Comparison of ENCODE assay signal across 17 cellular contexts in the genomic region with DNA sequence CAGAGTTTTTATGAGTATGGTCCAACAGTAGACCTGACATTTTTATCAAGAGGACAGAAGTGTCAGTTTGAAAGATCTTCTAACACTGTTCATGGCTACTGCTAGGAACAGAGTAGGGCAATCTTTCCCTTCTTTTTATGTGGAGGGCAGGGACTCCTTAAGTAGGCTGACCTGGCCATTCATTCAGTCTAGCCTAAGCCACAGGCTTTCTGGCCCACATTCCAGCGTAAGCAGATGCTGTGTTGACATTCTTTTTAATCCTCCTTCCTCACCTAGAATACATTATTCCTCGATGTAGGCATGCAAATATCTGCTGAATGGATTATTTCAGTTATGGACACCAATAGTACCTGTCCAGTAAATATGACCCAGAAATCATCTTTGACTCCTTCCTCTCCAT.
DNase-seq lines count a peak whose midpoint lies in the region; ATAC-seq, FAIRE-seq and TF ChIP-seq lines count a peak whose summit lies in the region.
"Had no signal": no experiment of that assay in that cellular context is flagged by ENCODE, and none has a peak within 500 bp of the region (broad histone marks: within the 10 kb centered on the region; RNA-seq: fewer than 3 reads in every experiment).

No MANE protein-coding gene starts in this region.

- no peak for TF ChIP-seq POLR2A in H1 (IDR thresholded peaks at IDR 0.05; ENCODE audit: control extremely low read depth in 1 of 2, low read depth in 2 of 2, low read length in 2 of 2)

- 87% methylated on average over 2 of the region's 2 CpGs; no CpG with 5 or more reads in 1 of the 2 experiments for WGBS in H1 (ENCODE audit: extremely low coverage in 1 of 2, insufficient coverage in 1 of 2, insufficient read length in 1 of 2, insufficient replicate concordance in 2 of 2, low coverage in 1 of 2, low lambda C conversion rate in 2 of 2, missing lambda C conversion rate in 1 of 2), 2 experiments
- no CpG with 5 or more reads among the region's 2 CpGs for WGBS in neuronal stem cell (ENCODE audit: extremely low coverage in 2 of 2, insufficient read length in 2 of 2, insufficient replicate concordance in 1 of 2), 2 donors

- no peaks in the 10 kb centered on the region for H3K23me2 ChIP-seq in H1 (ENCODE audit: low read depth, low read length)

- no peak overlapping the region for H3K18ac ChIP-seq in H1 (ENCODE audit: extremely low read depth, low read length)
- H3K18ac ChIP-seq in neuronal stem cell (ENCODE audit: low read length) = no peak overlapping the region

- H3K4me3 ChIP-seq in H1 (ENCODE audit: extremely low read depth in 1 of 4, insufficient read depth in 2 of 4, low read depth in 3 of 4, low read length in 4 of 4) = no peak overlapping the region
- no peak overlapping the region for H3K4me3 ChIP-seq in neuronal stem cell (ENCODE audit: low read length in 2 of 2)
- no peak overlapping the region for H3K4me3 ChIP-seq in right atrium auricular region

- H2AK5ac ChIP-seq in H1 (ENCODE audit: low read depth, low read length) (no peak overlapping the region), neuronal stem cell (ENCODE audit: low read depth, low read length) (no peak overlapping the region)

- H3K9me3 ChIP-seq in H1 (ENCODE audit: insufficient read depth in 2 of 2, low read depth in 1 of 2, low read length in 1 of 2) (no peaks in the 10 kb centered on the region), neuronal stem cell (replicated peaks in 1 of 2; ENCODE audit: control insufficient read depth in 2 of 2, insufficient read depth in 1 of 2, low read depth in 1 of 2, low read length in 2 of 2) (no peaks in the 10 kb centered on the region), right atrium auricular region (no peaks in the 10 kb centered on the region)

- no peak for FAIRE-seq in H1 (lab: Jason Lieb, UNC)
- FAIRE-seq: GM12891, GM18507 had no signal

- H2AFZ ChIP-seq in H1 (ENCODE audit: low read length) = no peak overlapping the region
- H2AFZ ChIP-seq in neuronal stem cell (ENCODE audit: low read length) = no peak overlapping the region

- POLR2A ChIA-PET in H1 (lab: Charles Lee; ENCODE audit: partially characterized antibody) = no interaction called here

- H3K4me1 ChIP-seq in H1 (replicated peaks in 1 of 4; ENCODE audit: control insufficient read depth in 3 of 4, insufficient read depth in 4 of 4, low read length in 3 of 4) (no peaks in the 10 kb centered on the region), neuronal stem cell (ENCODE audit: control insufficient read depth in 2 of 2, insufficient read depth in 1 of 2, low read depth in 1 of 2, low read length in 2 of 2) (peaks cover 0 to 2% of the 10 kb centered on the region in 2 donors), foreskin keratinocyte (no peaks in the 10 kb centered on the region), right atrium auricular region (no peaks in the 10 kb centered on the region)

- H3K23ac ChIP-seq in H1 (ENCODE audit: insufficient read length) = no peak overlapping the region
- no peak overlapping the region for H3K23ac ChIP-seq in neuronal stem cell (ENCODE audit: low read depth, low read length, poor library complexity)

- TF ChIP-seq EP300 in H1 (IDR thresholded peaks at IDR 0.05; ENCODE audit: borderline replicate concordance in 1 of 2, low read depth in 2 of 2, low read length in 2 of 2) = no peak

- H4K8ac ChIP-seq in H1 (ENCODE audit: extremely low read depth, insufficient read depth, low read length) = no peak overlapping the region
- H4K8ac ChIP-seq in neuronal stem cell (ENCODE audit: low read depth, low read length) = no peak overlapping the region

- no peak for TF ChIP-seq RAD21 in H1 (IDR thresholded peaks at IDR 0.05 in 1 of 2, conservative IDR thresholded peaks at IDR 0.05 in 1 of 2; ENCODE audit: low read depth in 2 of 2, low read length in 2 of 2)

- H4K5ac ChIP-seq in H1 (ENCODE audit: insufficient read length, low read depth, low read length) = no peak overlapping the region

- H4K91ac ChIP-seq in H1 (replicated peaks; ENCODE audit: insufficient read length, low read length) = no peak overlapping the region
- H4K91ac ChIP-seq in neuronal stem cell (ENCODE audit: low read depth, low read length, poor library complexity) = no peak overlapping the region

- H3K9ac ChIP-seq in H1 (replicated peaks in 1 of 4; ENCODE audit: extremely low read depth in 1 of 4, low read depth in 3 of 4, low read length in 3 of 4) (no peak overlapping the region), neuronal stem cell (ENCODE audit: low read depth, low read length, poor library complexity) (no peak overlapping the region)

- DNase-seq in NCI-H526 (lab: John Stamatoyannopoulos, UW) = peak; percentile 16 to 52
- no peak for DNase-seq in H1 (ENCODE audit: low read depth in 1 of 2, low spot score in 2 of 2)
- peak; percentile 15 for DNase-seq in neuronal stem cell (ENCODE audit: low spot score)
- DNase-seq in foreskin keratinocyte = no peak
- no peak for DNase-seq in right atrium auricular region (ENCODE audit: low spot score)
- DNase-seq: C1 segment of cervical spinal cord; Calu3; CD4-positive, alpha-beta memory T cell; COR-L47; DMS53; DMS79 treated with DMSO at 0.1 percent for 48 hours; GF-D8; H9 had no signal

- H3K36me3 ChIP-seq in H1 (ENCODE audit: control insufficient read depth in 2 of 4, insufficient read depth in 4 of 4, low read length in 3 of 4) (no peaks in the 10 kb centered on the region), neuronal stem cell (replicated peaks in 1 of 2; ENCODE audit: control insufficient read depth in 2 of 2, insufficient read depth in 2 of 2, low read length in 2 of 2) (no peaks in the 10 kb centered on the region), right atrium auricular region (no peaks in the 10 kb centered on the region)

- H2BK15ac ChIP-seq in H1 (ENCODE audit: low read length) = no peak overlapping the region
- no peak overlapping the region for H2BK15ac ChIP-seq in neuronal stem cell (ENCODE audit: low read length)

- H3K27ac ChIP-seq in H1 (ENCODE audit: low read depth, low read length) (no peak overlapping the region), neuronal stem cell (replicated peaks; ENCODE audit: low read length) (no peak overlapping the region), foreskin keratinocyte (no peak overlapping the region), right atrium auricular region (no peak overlapping the region)

- H2BK5ac ChIP-seq in H1 (ENCODE audit: low read depth, low read length) (no peak overlapping the region), neuronal stem cell (ENCODE audit: low read length) (no peak overlapping the region)

- no peak overlapping the region for H3K56ac ChIP-seq in H1 (replicated peaks; ENCODE audit: insufficient read length, low read depth, low read length)

- TF ChIP-seq CTCF in H1 (IDR thresholded peaks at IDR 0.05; ENCODE audit: control extremely low read depth in 1 of 3, insufficient read depth in 1 of 3, low read depth in 1 of 3, low read length in 3 of 3) = no peak
- no peak for TF ChIP-seq CTCF in foreskin keratinocyte (conservative IDR thresholded peaks at IDR 0.05)
- TF ChIP-seq CTCF in right atrium auricular region (IDR thresholded peaks at IDR 0.05) = no peak

- H3K79me1 ChIP-seq in H1 (ENCODE audit: low read depth, low read length) (no peaks in the 10 kb centered on the region), neuronal stem cell (ENCODE audit: low read depth, low read length) (no peaks in the 10 kb centered on the region)

- no peak for ATAC-seq in GM18519 (IDR thresholded peaks at IDR 0.05; ENCODE audit: low FRiP score, unreplicated experiment)
- no peak for ATAC-seq in foreskin keratinocyte
- ATAC-seq: HCT116 had no signal

- H3K14ac ChIP-seq in H1 (ENCODE audit: insufficient read length) (no peak overlapping the region), neuronal stem cell (ENCODE audit: low read length) (no peak overlapping the region)

- H3K4me2 ChIP-seq in H1 (ENCODE audit: insufficient read depth in 1 of 2, low read depth in 2 of 2, low read length in 2 of 2) = no peak overlapping the region
- no peak overlapping the region for H3K4me2 ChIP-seq in neuronal stem cell (ENCODE audit: insufficient read depth, low read length, poor library complexity, severe bottlenecking)

- H2BK120ac ChIP-seq in H1 (replicated peaks; ENCODE audit: low read depth, low read length) (no peak overlapping the region), neuronal stem cell (ENCODE audit: low read depth, low read length) (no peak overlapping the region)

- no peak overlapping the region for H3K4ac ChIP-seq in H1 (replicated peaks; ENCODE audit: insufficient read length, low read depth, low read length)
- H3K4ac ChIP-seq in neuronal stem cell (ENCODE audit: low read length) = no peak overlapping the region

- H4K20me1 ChIP-seq in H1 (replicated peaks in 1 of 2; ENCODE audit: control insufficient read depth in 1 of 2, insufficient read depth in 2 of 2, low read length in 2 of 2) = no peaks in the 10 kb centered on the region

- no peak overlapping the region for H2BK20ac ChIP-seq in H1 (ENCODE audit: low read length)

- H2BK12ac ChIP-seq in H1 (ENCODE audit: low read depth, low read length) = no peak overlapping the region
- H2BK12ac ChIP-seq in neuronal stem cell (ENCODE audit: low read length) = no peak overlapping the region

- H3K27me3 ChIP-seq in H1 (replicated peaks in 1 of 4; ENCODE audit: control insufficient read depth in 3 of 4, extremely low read depth in 1 of 4, insufficient read depth in 3 of 4, low read length in 3 of 4) (no peaks in the 10 kb centered on the region), neuronal stem cell (ENCODE audit: control insufficient read depth in 3 of 3, insufficient read depth in 3 of 3, low read depth in 1 of 3, low read length in 3 of 3) (no peaks in the 10 kb centered on the region), foreskin keratinocyte (no peaks in the 10 kb centered on the region), right atrium auricular region (no peaks in the 10 kb centered on the region)

- H3K79me2 ChIP-seq in H1 (ENCODE audit: control insufficient read depth in 1 of 2, insufficient read depth in 2 of 2, low read length in 2 of 2) = no peaks in the 10 kb centered on the region

- CTCF ChIA-PET in H1 (lab: Charles Lee; ENCODE audit: partially characterized antibody) = no interaction called here

TF ChIP-seq in H1, 55 proteins besides CTCF, POLR2A, EP300 and RAD21:
- peak; percentile 50; the same call in 1 of the 2 replicates for TF ChIP-seq TEAD4 (IDR thresholded peaks at IDR 0.05; ENCODE audit: low read depth, low read length)
- no peak for TF ChIP-seq EGR1 (IDR thresholded peaks at IDR 0.05; ENCODE audit: borderline replicate concordance, low read depth, low read length)
- TF ChIP-seq RBBP5 (IDR thresholded peaks at IDR 0.05; ENCODE audit: borderline replicate concordance, low read depth, low read length) = no peak

Comparison
In these comparisons a context has a peak if more than half of its experiments do, and no peak if none do; other contexts are left out.
1. DNase-seq: peak in NCI-H526 (2 of 2) and neuronal stem cell (single experiment); none in H1 (0 of 2), foreskin keratinocyte (0 of 2) and right atrium auricular region (single experiment).